Comparison of ENCODE assay signal across 2 cellular contexts in genomic region chr15:58934114-58934447, GRCh38.
TF ChIP-seq lines count a peak whose summit lies in the region.

No MANE protein-coding gene starts in this region.

TF ChIP-seq in GM12878, 131 proteins besides CTCF, POLR2A, EP300 and RAD21:
- TF ChIP-seq MTA3 (IDR thresholded peaks at IDR 0.05; ENCODE audit: borderline replicate concordance, low read length) (0 out of 2 replicates have a peak, but pooled peaks have one; percentile 41), TCF7 (IDR thresholded peaks at IDR 0.05; ENCODE audit: borderline replicate concordance) (no peak), ZBTB40 (IDR thresholded peaks at IDR 0.05; ENCODE audit: borderline replicate concordance) (peak; percentile 70), RELB (IDR thresholded peaks at IDR 0.05; ENCODE audit: low read depth) (peak; percentile 11; the same call in 1 of the 2 replicates), GABPA (IDR thresholded peaks at IDR 0.05; ENCODE audit: low read depth) (peak; percentile 4; the same call in 1 of the 2 replicates), NBN (IDR thresholded peaks at IDR 0.05) (0 out of 2 replicates have a peak, but pooled peaks have one; percentile 21), NFXL1 (IDR thresholded peaks at IDR 0.05; ENCODE audit: borderline replicate concordance) (no peak), ZBTB11 (CRISPR knock-in tag; IDR thresholded peaks at IDR 0.05) (no peak), PML (IDR thresholded peaks at IDR 0.05; ENCODE audit: low read length) (no peak), BCL3 (IDR thresholded peaks at IDR 0.05; ENCODE audit: borderline replicate concordance, insufficient read depth, low read depth, low read length, poor library complexity, severe bottlenecking) (no peak), CBX5 (IDR thresholded peaks at IDR 0.05; ENCODE audit: low read depth) (0 out of 2 replicates have a peak, but pooled peaks have one; percentile 10)

TF ChIP-seq in HepG2, 621 proteins besides CTCF, POLR2A, EP300 and RAD21:
- peak; percentile 35; the same call in 1 of the 2 replicates for TF ChIP-seq HDAC1 (CRISPR knock-in tag; IDR thresholded peaks at IDR 0.05)
- no peak for TF ChIP-seq ZBTB7B (CRISPR knock-in tag; IDR thresholded peaks at IDR 0.05)
- TF ChIP-seq ELK4 (CRISPR knock-in tag; IDR thresholded peaks at IDR 0.05; ENCODE audit: borderline replicate concordance) = no peak
- TF ChIP-seq GATAD2A (CRISPR knock-in tag; IDR thresholded peaks at IDR 0.05) = 0 out of 2 replicates have a peak, but pooled peaks have one; percentile 1
- TF ChIP-seq ELF3 (CRISPR knock-in tag; IDR thresholded peaks at IDR 0.05) = peak; percentile 16; the same call in 1 of the 2 replicates
- TF ChIP-seq ZBTB26 (CRISPR knock-in tag; IDR thresholded peaks at IDR 0.05; ENCODE audit: borderline replicate concordance) = 0 out of 2 replicates have a peak, but pooled peaks have one; percentile 7
- peak; percentile 10 for TF ChIP-seq ASH2L (IDR thresholded peaks at IDR 0.05; ENCODE audit: insufficient read length, low read depth, low read length)
- TF ChIP-seq CENPBD1 (CRISPR knock-in tag; IDR thresholded peaks at IDR 0.05; ENCODE audit: borderline replicate concordance, low read depth) = 0 out of 2 replicates have a peak, but pooled peaks have one; percentile 74
- TF ChIP-seq SRSF4 (IDR thresholded peaks at IDR 0.05; ENCODE audit: low read depth, low read length, poor library complexity, severe bottlenecking) = no peak
- TF ChIP-seq UBTF (CRISPR knock-in tag; IDR thresholded peaks at IDR 0.05) = no peak
- TF ChIP-seq TEAD3 (CRISPR knock-in tag; optimal IDR thresholded peaks at IDR 0.05; ENCODE audit: borderline replicate concordance) = peak; percentile 20
- peak; percentile 40; the same call in 1 of the 2 replicates for TF ChIP-seq ZFP82 (CRISPR knock-in tag; IDR thresholded peaks at IDR 0.05; ENCODE audit: borderline replicate concordance)
TF ChIP-seq in HepG2: peak in this region for 8.
